Comparison of ENCODE assay signal across 1 cellular context in genomic region chr9:137229903-137230719, GRCh38.
A peak's percentile ranks its signal among the peaks of the same experiment; 100 is the strongest.
TF ChIP-seq lines count a peak whose summit lies in the region.

No MANE protein-coding gene starts in this region.

TF ChIP-seq in HepG2, 621 proteins besides CTCF, POLR2A, EP300 and RAD21 (continued from another document and continues in another):
- TF ChIP-seq ZFP36L1 (CRISPR knock-in tag; IDR thresholded peaks at IDR 0.05) (no peak), SIX4 (CRISPR knock-in tag; IDR thresholded peaks at IDR 0.05) (no peak), TCF7L2 (IDR thresholded peaks at IDR 0.05; ENCODE audit: low read depth, low read length) (no peak), SNAPC2 (CRISPR knock-in tag; IDR thresholded peaks at IDR 0.05) (no peak), ZFYVE20 (CRISPR knock-in tag; IDR thresholded peaks at IDR 0.05; ENCODE audit: borderline replicate concordance, low read depth) (no peak), BHLHE40 (IDR thresholded peaks at IDR 0.05; ENCODE audit: low read length) (no peak), ETV6 (CRISPR knock-in tag; conservative IDR thresholded peaks at IDR 0.05) (no peak), E2F2 (CRISPR knock-in tag; IDR thresholded peaks at IDR 0.05; ENCODE audit: borderline replicate concordance) (no peak), FOXK2 (IDR thresholded peaks at IDR 0.05) (no peak), CENPT (CRISPR knock-in tag; IDR thresholded peaks at IDR 0.05; ENCODE audit: low read depth) (no peak), ADNP (CRISPR knock-in tag; IDR thresholded peaks at IDR 0.05) (no peak), ZSCAN12 (CRISPR knock-in tag; IDR thresholded peaks at IDR 0.05) (no peak), PHB2 (IDR thresholded peaks at IDR 0.05; ENCODE audit: partially characterized antibody) (no peak), SRSF1 (optimal IDR thresholded peaks at IDR 0.05; ENCODE audit: low read depth, low read length) (no peak), TEAD3 (CRISPR knock-in tag; optimal IDR thresholded peaks at IDR 0.05; ENCODE audit: borderline replicate concordance) (peak; percentile 22), CEBPZ (IDR thresholded peaks at IDR 0.05; ENCODE audit: low read length) (no peak), CEBPG (CRISPR knock-in tag; IDR thresholded peaks at IDR 0.05) (no peak), PCBP1 (IDR thresholded peaks at IDR 0.05; ENCODE audit: borderline replicate concordance, low read depth, low read length) (peak; percentile 88; the same call in 1 of the 2 replicates), NFE2L2 (IDR thresholded peaks at IDR 0.05; ENCODE audit: low read length) (no peak), HIC2 (CRISPR knock-in tag; IDR thresholded peaks at IDR 0.05; ENCODE audit: low read depth) (peak; percentile 88), NFATC3 (CRISPR knock-in tag; IDR thresholded peaks at IDR 0.05) (no peak), THAP8 (CRISPR knock-in tag; IDR thresholded peaks at IDR 0.05; ENCODE audit: borderline replicate concordance) (no peak), E2F5 (CRISPR knock-in tag; conservative IDR thresholded peaks at IDR 0.05) (no peak), HOXA9 (CRISPR knock-in tag; IDR thresholded peaks at IDR 0.05; ENCODE audit: borderline replicate concordance) (no peak), SALL2 (CRISPR knock-in tag; IDR thresholded peaks at IDR 0.05) (no peak), TGIF2 (CRISPR knock-in tag; IDR thresholded peaks at IDR 0.05) (no peak), ZUFSP (CRISPR knock-in tag; IDR thresholded peaks at IDR 0.05; ENCODE audit: borderline replicate concordance) (no peak), NCOA2 (CRISPR knock-in tag; IDR thresholded peaks at IDR 0.05) (peak; percentile 16; the same call in 1 of the 2 replicates), SRF (IDR thresholded peaks at IDR 0.05; ENCODE audit: low read depth, low read length) (no peak), ZNF333 (CRISPR knock-in tag; IDR thresholded peaks at IDR 0.05; ENCODE audit: borderline replicate concordance) (no peak), ZNF558 (CRISPR knock-in tag; IDR thresholded peaks at IDR 0.05; ENCODE audit: borderline replicate concordance) (0 out of 2 replicates have a peak, but pooled peaks have one; percentile 43), ZNF737 (CRISPR knock-in tag; IDR thresholded peaks at IDR 0.05; ENCODE audit: borderline replicate concordance) (no peak), MIER2 (CRISPR knock-in tag; IDR thresholded peaks at IDR 0.05) (no peak), MAFF (IDR thresholded peaks at IDR 0.05; ENCODE audit: low read depth, low read length) (peak; percentile 19; the same call in 1 of the 2 replicates), ZNF263 (CRISPR knock-in tag; IDR thresholded peaks at IDR 0.05) (peak; percentile 43; the same call in 1 of the 2 replicates), ZNF720 (CRISPR knock-in tag; IDR thresholded peaks at IDR 0.05) (no peak), SOX13 (IDR thresholded peaks at IDR 0.05) (no peak), SOX13 (CRISPR knock-in tag; conservative IDR thresholded peaks at IDR 0.05 in 1 of 2, IDR thresholded peaks at IDR 0.05 in 1 of 2) (no peak), TAF15 (IDR thresholded peaks at IDR 0.05; ENCODE audit: low read depth, low read length, poor library complexity, severe bottlenecking) (peak; percentile 57), ZBTB39 (CRISPR knock-in tag; IDR thresholded peaks at IDR 0.05) (no peak; the same call in 1 of the 2 replicates), SIN3B (IDR thresholded peaks at IDR 0.05; ENCODE audit: low read length) (no peak), ZNF564 (CRISPR knock-in tag; IDR thresholded peaks at IDR 0.05) (no peak), ZNF784 (CRISPR knock-in tag; IDR thresholded peaks at IDR 0.05; ENCODE audit: borderline replicate concordance) (no peak), ZBTB4 (CRISPR knock-in tag; IDR thresholded peaks at IDR 0.05; ENCODE audit: borderline replicate concordance) (no peak), ZNF136 (CRISPR knock-in tag; IDR thresholded peaks at IDR 0.05; ENCODE audit: low read depth) (no peak), ZNF446 (CRISPR knock-in tag; IDR thresholded peaks at IDR 0.05) (no peak)
- TF ChIP-seq, protein P1, sequence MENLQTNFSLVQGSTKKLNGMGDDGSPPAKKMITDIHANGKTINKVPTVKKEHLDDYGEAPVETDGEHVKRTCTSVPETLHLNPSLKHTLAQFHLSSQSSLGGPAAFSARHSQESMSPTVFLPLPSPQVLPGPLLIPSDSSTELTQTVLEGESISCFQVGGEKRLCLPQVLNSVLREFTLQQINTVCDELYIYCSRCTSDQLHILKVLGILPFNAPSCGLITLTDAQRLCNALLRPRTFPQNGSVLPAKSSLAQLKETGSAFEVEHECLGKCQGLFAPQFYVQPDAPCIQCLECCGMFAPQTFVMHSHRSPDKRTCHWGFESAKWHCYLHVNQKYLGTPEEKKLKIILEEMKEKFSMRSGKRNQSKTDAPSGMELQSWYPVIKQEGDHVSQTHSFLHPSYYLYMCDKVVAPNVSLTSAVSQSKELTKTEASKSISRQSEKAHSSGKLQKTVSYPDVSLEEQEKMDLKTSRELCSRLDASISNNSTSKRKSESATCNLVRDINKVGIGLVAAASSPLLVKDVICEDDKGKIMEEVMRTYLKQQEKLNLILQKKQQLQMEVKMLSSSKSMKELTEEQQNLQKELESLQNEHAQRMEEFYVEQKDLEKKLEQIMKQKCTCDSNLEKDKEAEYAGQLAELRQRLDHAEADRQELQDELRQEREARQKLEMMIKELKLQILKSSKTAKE (CRISPR knock-in tag; IDR thresholded peaks at IDR 0.05; ENCODE audit: borderline replicate concordance): no peak; the same call in 1 of the 2 replicates
- TF ChIP-seq, protein P2, sequence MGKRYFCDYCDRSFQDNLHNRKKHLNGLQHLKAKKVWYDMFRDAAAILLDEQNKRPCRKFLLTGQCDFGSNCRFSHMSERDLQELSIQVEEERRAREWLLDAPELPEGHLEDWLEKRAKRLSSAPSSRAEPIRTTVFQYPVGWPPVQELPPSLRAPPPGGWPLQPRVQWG (CRISPR knock-in tag; IDR thresholded peaks at IDR 0.05; ENCODE audit: borderline replicate concordance, low read depth): no peak
